ENCODE assay signal across 8 cellular contexts in genomic region chr10:124721295-124722052, GRCh38. TPM values are rescaled to one million over a fixed set of nuclear protein-coding genes. Genes with fewer than 3 reads are reported as not detected.
DNase-seq lines count a peak whose midpoint lies in the region; ATAC-seq and TF ChIP-seq lines count a peak whose summit lies in the region.

No MANE protein-coding gene starts in this region.

- H3K9me2 ChIP-seq in OCI-LY1 (ENCODE audit: low read depth, low read length) = no peaks in the 10 kb centered on the region

- peaks cover 44% of the 10 kb centered on the region for H3K79me2 ChIP-seq in OCI-LY1 (ENCODE audit: insufficient read depth, low read length)

- peak overlapping the region; percentile 77 for H3K27ac ChIP-seq in OCI-LY1 (ENCODE audit: low read depth, low read length, poor library complexity, severe bottlenecking)
- H3K27ac ChIP-seq in dorsolateral prefrontal cortex = peak overlapping the region; percentile 14 to 100 (median 98)

- intact Hi-C loops in CD14-positive monocyte (cut with micrococcal nuclease) (loop anchor here (2.0 kb wide), 3 partner anchors 15 to 81 kb away; no protein-coding TSS in a partner anchor), dorsolateral prefrontal cortex (cut with DNase I) (loop anchor here (5.0 kb wide), 2 partner anchors 34 to 49 kb away; no protein-coding TSS in a partner anchor)

- H3K27me3 ChIP-seq in OCI-LY1 (ENCODE audit: insufficient read depth, low read length) = no peaks in the 10 kb centered on the region
- no peaks in the 10 kb centered on the region for H3K27me3 ChIP-seq in dorsolateral prefrontal cortex

- H3K9me3 Mint-ChIP-seq in CD14-positive monocyte = no peaks in the 10 kb centered on the region

- no peak for ATAC-seq in HG02884 (IDR thresholded peaks at IDR 0.05; ENCODE audit: unreplicated experiment)
- no peak for ATAC-seq in GM18511 (IDR thresholded peaks at IDR 0.05; ENCODE audit: unreplicated experiment)

- H3K36me3 ChIP-seq in OCI-LY1 (ENCODE audit: insufficient read depth, low read length) = peaks cover 33% of the 10 kb centered on the region

- no peak overlapping the region; the same call in 1 of the 2 replicates for H3K9ac ChIP-seq in OCI-LY1 (ENCODE audit: low read length)

- peak overlapping the region; percentile 11; the same call in 1 of the 2 replicates for H3K4me2 ChIP-seq in OCI-LY1 (ENCODE audit: low read length)

- peaks cover 82% of the 10 kb centered on the region for H3K4me1 Mint-ChIP-seq in CD14-positive monocyte

- H2AFZ ChIP-seq in OCI-LY1 (ENCODE audit: low read length) = no peak overlapping the region

- peaks cover 0 to 1% (median 0%) of the 10 kb centered on the region in 3 donors for H3K27me3 Mint-ChIP-seq in CD14-positive monocyte (ENCODE audit: low read depth in 3 of 3)

- H3K9me3 ChIP-seq in OCI-LY1 (ENCODE audit: low read length) = no peaks in the 10 kb centered on the region

- TF ChIP-seq CTCF in CD14-positive monocyte (IDR thresholded peaks at IDR 0.05) (no peak), OCI-LY1 (IDR thresholded peaks at IDR 0.05; ENCODE audit: low read length) (no peak), dorsolateral prefrontal cortex (IDR thresholded peaks at IDR 0.05 in 54 of 56, conservative IDR thresholded peaks at IDR 0.05 in 2 of 56; ENCODE audit: low read depth in 1 of 56, partially characterized antibody in 56 of 56) (no peak)

- peak overlapping the region; percentile 92 to 99 (median 96) for H3K27ac Mint-ChIP-seq in CD14-positive monocyte

- H3K4me1 ChIP-seq in OCI-LY1 (ENCODE audit: insufficient read depth, low read length, severe bottlenecking) = peaks cover 90% of the 10 kb centered on the region

- H3K4me3 Mint-ChIP-seq in CD14-positive monocyte = peak overlapping the region; percentile 37 to 56

- no peaks in the 10 kb centered on the region for H4K20me1 ChIP-seq in OCI-LY1 (ENCODE audit: insufficient read depth, low read length)

- DNase-seq in CD14-positive monocyte (ENCODE audit: low spot score) (peak; percentile 89), dorsolateral prefrontal cortex (peak in 5 of 10 donors; percentile 22 to 80 (median 62)), occipital lobe (lab: John Stamatoyannopoulos, UW) (peak; percentile 58), NCI-H526 (lab: John Stamatoyannopoulos, UW) (no peak), AG08395 (ENCODE audit: low spot score) (no peak)

- no peak overlapping the region for H3K4me3 ChIP-seq in OCI-LY1 (ENCODE audit: low read depth, low read length, poor library complexity, severe bottlenecking)
- no peak overlapping the region for H3K4me3 ChIP-seq in dorsolateral prefrontal cortex

- peaks cover 40 to 44% of the 10 kb centered on the region in 2 donors for H3K36me3 Mint-ChIP-seq in CD14-positive monocyte

- H3F3A ChIP-seq in OCI-LY1 (ENCODE audit: insufficient read depth, low read length) = 0 out of 2 replicates have a peak, but pooled peaks cover 4% of the 10 kb centered on the region

RNA-seq across cellular contexts. Expression of gene FAM53B, which starts 22.7 kb away (rescaled TPM):
- 10 to 100 TPM in 1 of 2 donors, 1 to 10 TPM in 1; 5.8 to 12.6 TPM for polyA plus RNA-seq in CD14-positive monocyte
- 100 to 1,000 TPM in 2 of 120 experiments, 10 to 100 TPM in 118; 30.6 to 142 (median 58.2) TPM for total RNA-seq in dorsolateral prefrontal cortex
- 35.1 TPM for total RNA-seq in occipital lobe

Comparison
In these comparisons a context has a peak if more than half of its experiments do, and no peak if none do; other contexts are left out.
1. DNase-seq: peak in CD14-positive monocyte (single experiment) and occipital lobe (single experiment); none in NCI-H526 (0 of 2) and AG08395 (single experiment).